ENCODE assay signal across 1 cellular context in the genomic region with DNA sequence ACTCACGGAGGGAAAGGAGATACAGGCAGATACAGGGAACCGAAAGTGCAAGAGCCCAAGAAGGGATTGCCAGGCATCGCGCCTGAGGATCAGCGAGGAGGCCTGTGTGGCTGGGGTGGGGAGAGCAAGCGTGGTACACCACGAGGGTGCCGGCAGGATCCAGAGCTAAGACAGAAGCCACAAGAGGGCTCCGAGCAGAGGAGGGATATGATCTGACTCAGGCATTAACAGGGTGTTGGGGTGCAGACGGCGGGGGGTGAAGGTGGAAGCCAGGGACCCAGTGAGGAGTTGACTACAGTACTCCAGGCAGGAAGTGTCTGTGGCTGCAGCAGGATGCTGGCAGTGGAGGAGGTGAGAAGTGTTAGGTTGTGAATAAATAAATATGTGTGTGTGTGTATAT.
TF ChIP-seq lines count a peak whose summit lies in the region.

No MANE protein-coding gene starts in this region.

TF ChIP-seq in GM23338, 12 proteins besides CTCF, POLR2A, EP300 and RAD21 (continued from another document):
- no peak for TF ChIP-seq ZNF462 (CRISPR knock-in tag; IDR thresholded peaks at IDR 0.05)
- TF ChIP-seq POLR2AphosphoS5 (IDR thresholded peaks at IDR 0.05; ENCODE audit: low read depth), result no peak
